1 cellular context compared by ENCODE assay signal in the genomic region with DNA sequence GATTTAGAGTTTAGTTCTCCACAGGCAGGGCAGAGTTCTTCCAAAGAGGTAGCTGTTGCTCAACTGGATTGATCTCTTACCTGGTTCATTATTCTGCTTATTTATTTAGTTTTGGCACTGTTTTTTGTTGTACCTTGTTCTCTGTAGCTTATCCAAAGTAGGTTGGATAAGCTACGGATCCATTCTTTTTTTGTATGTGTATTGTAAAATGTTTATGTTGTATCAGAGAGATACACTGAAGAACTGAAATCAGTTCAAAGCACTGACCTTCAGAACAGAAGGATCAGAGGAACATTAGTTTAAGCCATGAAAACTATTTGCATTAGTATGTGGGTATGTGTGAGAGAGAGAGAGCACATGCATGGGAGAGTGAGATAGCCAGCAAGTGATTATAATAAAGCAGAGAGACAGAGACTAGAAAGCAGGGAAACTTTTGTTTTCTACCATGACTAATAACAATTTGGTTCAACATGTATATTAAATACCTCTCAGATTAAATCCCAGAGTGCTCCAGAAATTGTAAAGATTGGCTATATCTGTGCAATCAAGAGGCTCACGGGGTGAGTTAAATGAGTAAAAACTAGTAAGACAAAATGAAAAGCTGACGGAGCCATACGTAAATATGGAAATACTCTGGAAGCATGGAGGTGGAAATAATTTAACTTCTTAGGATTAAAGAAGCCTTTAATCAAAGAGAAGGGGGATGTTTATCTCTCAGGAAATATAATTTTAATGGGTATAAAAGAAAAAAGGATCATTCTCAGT.
TF ChIP-seq lines count a peak whose summit lies in the region.

No MANE protein-coding gene starts in this region.

TF ChIP-seq in SK-N-SH treated with all-trans-retinoic acid at 6 μM for 48 hours, 23 proteins besides CTCF, POLR2A, EP300 and RAD21:
- TF ChIP-seq ESRRG (CRISPR knock-in tag; IDR thresholded peaks at IDR 0.05) (no peak), TCF4 (CRISPR knock-in tag; IDR thresholded peaks at IDR 0.05; ENCODE audit: borderline replicate concordance) (no peak), OSR1 (CRISPR knock-in tag; IDR thresholded peaks at IDR 0.05) (no peak), BACH2 (CRISPR knock-in tag; IDR thresholded peaks at IDR 0.05; ENCODE audit: borderline replicate concordance) (no peak), ZNF565 (CRISPR knock-in tag; conservative IDR thresholded peaks at IDR 0.05; ENCODE audit: low read depth) (no peak), ZC3H10 (CRISPR knock-in tag; IDR thresholded peaks at IDR 0.05) (no peak), RARB (CRISPR knock-in tag; IDR thresholded peaks at IDR 0.05) (no peak), SNAI2 (CRISPR knock-in tag; IDR thresholded peaks at IDR 0.05) (no peak), ZFP3 (CRISPR knock-in tag; IDR thresholded peaks at IDR 0.05) (no peak), ZNF70 (CRISPR knock-in tag; IDR thresholded peaks at IDR 0.05) (no peak), ZFP30 (CRISPR knock-in tag; IDR thresholded peaks at IDR 0.05) (no peak), ARNTL (CRISPR knock-in tag; IDR thresholded peaks at IDR 0.05; ENCODE audit: borderline replicate concordance, low read depth) (no peak)
- TF ChIP-seq, protein P1, sequence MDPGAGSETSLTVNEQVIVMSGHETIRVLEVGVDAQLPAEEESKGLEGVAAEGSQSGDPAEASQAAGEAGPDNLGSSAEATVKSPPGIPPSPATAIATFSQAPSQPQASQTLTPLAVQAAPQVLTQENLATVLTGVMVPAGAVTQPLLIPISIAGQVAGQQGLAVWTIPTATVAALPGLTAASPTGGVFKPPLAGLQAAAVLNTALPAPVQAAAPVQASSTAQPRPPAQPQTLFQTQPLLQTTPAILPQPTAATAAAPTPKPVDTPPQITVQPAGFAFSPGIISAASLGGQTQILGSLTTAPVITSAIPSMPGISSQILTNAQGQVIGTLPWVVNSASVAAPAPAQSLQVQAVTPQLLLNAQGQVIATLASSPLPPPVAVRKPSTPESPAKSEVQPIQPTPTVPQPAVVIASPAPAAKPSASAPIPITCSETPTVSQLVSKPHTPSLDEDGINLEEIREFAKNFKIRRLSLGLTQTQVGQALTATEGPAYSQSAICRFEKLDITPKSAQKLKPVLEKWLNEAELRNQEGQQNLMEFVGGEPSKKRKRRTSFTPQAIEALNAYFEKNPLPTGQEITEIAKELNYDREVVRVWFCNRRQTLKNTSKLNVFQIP (CRISPR knock-in tag; IDR thresholded peaks at IDR 0.05; ENCODE audit: borderline replicate concordance, low read depth) = no peak
- TF ChIP-seq, protein P2, sequence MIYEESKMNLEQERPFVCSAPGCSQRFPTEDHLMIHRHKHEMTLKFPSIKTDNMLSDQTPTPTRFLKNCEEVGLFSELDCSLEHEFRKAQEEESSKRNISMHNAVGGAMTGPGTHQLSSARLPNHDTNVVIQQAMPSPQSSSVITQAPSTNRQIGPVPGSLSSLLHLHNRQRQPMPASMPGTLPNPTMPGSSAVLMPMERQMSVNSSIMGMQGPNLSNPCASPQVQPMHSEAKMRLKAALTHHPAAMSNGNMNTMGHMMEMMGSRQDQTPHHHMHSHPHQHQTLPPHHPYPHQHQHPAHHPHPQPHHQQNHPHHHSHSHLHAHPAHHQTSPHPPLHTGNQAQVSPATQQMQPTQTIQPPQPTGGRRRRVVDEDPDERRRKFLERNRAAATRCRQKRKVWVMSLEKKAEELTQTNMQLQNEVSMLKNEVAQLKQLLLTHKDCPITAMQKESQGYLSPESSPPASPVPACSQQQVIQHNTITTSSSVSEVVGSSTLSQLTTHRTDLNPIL (CRISPR knock-in tag; IDR thresholded peaks at IDR 0.05; ENCODE audit: low read depth) = no peak
- TF ChIP-seq, protein P3, sequence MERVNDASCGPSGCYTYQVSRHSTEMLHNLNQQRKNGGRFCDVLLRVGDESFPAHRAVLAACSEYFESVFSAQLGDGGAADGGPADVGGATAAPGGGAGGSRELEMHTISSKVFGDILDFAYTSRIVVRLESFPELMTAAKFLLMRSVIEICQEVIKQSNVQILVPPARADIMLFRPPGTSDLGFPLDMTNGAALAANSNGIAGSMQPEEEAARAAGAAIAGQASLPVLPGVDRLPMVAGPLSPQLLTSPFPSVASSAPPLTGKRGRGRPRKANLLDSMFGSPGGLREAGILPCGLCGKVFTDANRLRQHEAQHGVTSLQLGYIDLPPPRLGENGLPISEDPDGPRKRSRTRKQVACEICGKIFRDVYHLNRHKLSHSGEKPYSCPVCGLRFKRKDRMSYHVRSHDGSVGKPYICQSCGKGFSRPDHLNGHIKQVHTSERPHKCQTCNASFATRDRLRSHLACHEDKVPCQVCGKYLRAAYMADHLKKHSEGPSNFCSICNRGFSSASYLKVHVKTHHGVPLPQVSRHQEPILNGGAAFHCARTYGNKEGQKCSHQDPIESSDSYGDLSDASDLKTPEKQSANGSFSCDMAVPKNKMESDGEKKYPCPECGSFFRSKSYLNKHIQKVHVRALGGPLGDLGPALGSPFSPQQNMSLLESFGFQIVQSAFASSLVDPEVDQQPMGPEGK (CRISPR knock-in tag; IDR thresholded peaks at IDR 0.05; ENCODE audit: borderline replicate concordance) = no peak
